ENCODE assay signal across 1 cellular context in the genomic region with DNA sequence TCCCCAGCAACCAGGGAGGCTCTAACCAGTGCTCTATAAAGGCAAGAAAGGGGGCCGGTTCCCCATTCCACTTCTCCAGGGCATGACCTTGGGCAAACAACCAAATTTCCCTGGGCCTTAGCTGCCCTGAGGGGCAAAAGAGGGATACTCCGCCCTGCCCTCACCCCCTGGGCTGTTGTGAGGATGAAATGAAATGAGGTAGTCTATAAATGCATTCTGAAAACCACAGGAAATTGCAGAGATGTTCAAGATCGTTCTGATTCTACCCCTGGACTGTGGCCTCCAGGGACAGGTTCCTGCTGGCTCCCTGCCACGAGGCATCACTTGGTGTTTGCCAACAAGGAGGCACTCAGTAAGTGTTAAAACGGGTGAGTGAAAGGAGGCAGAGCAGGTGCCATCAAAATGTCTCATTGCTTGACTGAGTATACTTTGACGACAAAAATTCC.
TF ChIP-seq lines count a peak whose summit lies in the region.

No MANE protein-coding gene starts in this region.

TF ChIP-seq in GM23338, 12 proteins besides CTCF, POLR2A, EP300 and RAD21 (continued from another document):
- no peak for TF ChIP-seq ZNF462 (CRISPR knock-in tag; IDR thresholded peaks at IDR 0.05)
- no peak for TF ChIP-seq EZH2phosphoT487 (IDR thresholded peaks at IDR 0.05; ENCODE audit: unreplicated experiment)
- TF ChIP-seq, protein P1, sequence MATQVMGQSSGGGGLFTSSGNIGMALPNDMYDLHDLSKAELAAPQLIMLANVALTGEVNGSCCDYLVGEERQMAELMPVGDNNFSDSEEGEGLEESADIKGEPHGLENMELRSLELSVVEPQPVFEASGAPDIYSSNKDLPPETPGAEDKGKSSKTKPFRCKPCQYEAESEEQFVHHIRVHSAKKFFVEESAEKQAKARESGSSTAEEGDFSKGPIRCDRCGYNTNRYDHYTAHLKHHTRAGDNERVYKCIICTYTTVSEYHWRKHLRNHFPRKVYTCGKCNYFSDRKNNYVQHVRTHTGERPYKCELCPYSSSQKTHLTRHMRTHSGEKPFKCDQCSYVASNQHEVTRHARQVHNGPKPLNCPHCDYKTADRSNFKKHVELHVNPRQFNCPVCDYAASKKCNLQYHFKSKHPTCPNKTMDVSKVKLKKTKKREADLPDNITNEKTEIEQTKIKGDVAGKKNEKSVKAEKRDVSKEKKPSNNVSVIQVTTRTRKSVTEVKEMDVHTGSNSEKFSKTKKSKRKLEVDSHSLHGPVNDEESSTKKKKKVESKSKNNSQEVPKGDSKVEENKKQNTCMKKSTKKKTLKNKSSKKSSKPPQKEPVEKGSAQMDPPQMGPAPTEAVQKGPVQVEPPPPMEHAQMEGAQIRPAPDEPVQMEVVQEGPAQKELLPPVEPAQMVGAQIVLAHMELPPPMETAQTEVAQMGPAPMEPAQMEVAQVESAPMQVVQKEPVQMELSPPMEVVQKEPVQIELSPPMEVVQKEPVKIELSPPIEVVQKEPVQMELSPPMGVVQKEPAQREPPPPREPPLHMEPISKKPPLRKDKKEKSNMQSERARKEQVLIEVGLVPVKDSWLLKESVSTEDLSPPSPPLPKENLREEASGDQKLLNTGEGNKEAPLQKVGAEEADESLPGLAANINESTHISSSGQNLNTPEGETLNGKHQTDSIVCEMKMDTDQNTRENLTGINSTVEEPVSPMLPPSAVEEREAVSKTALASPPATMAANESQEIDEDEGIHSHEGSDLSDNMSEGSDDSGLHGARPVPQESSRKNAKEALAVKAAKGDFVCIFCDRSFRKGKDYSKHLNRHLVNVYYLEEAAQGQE (IDR thresholded peaks at IDR 0.05; ENCODE audit: unreplicated experiment): no peak
- TF ChIP-seq NANOG (IDR thresholded peaks at IDR 0.05; ENCODE audit: borderline replicate concordance): no peak
- no peak for TF ChIP-seq POLR2AphosphoS5 (IDR thresholded peaks at IDR 0.05; ENCODE audit: low read depth)
- TF ChIP-seq ETS1 (IDR thresholded peaks at IDR 0.05): no peak
